ENCODE assay signal across 8 cellular contexts in genomic region chr2:96763511-96764252, GRCh38. TPM values are rescaled to one million over a fixed set of nuclear protein-coding genes. Genes with fewer than 3 reads are reported as not detected.
DNase-seq lines count a peak whose midpoint lies in the region; ATAC-seq and TF ChIP-seq lines count a peak whose summit lies in the region.

No MANE protein-coding gene starts in this region.

- peak overlapping the region in 2 of 6 donors; percentile 61 to 84 for H3K27ac Mint-ChIP-seq in naive B cell

- no peak for ATAC-seq in naive B cell (ENCODE audit: low read depth in 2 of 2)
- ATAC-seq in HG03354 (IDR thresholded peaks at IDR 0.05; ENCODE audit: poor library complexity, severe bottlenecking, unreplicated experiment) = no peak
- no peak for ATAC-seq in GM21367 (IDR thresholded peaks at IDR 0.05; ENCODE audit: unreplicated experiment)
- ATAC-seq in HG02610 (IDR thresholded peaks at IDR 0.05; ENCODE audit: unreplicated experiment) = no peak

- no peaks in the 10 kb centered on the region for H3K9me3 Mint-ChIP-seq in naive B cell

- peaks cover 27% of the 10 kb centered on the region for H3K4me1 ChIP-seq in ectodermal cell (ENCODE audit: control insufficient read depth, insufficient read depth, low read length)

- peak overlapping the region; percentile 57 for H3K27ac ChIP-seq in ectodermal cell (ENCODE audit: insufficient read depth, low read depth, low read length, poor library complexity, severe bottlenecking)

- TF ChIP-seq CTCF in AG09319 (IDR thresholded peaks at IDR 0.05; ENCODE audit: low read depth, low read length) (peak; percentile 43), GM12864 (IDR thresholded peaks at IDR 0.05; ENCODE audit: low read depth, low read length, missing control alignments) (peak; percentile 79)

- peak overlapping the region; percentile 79 to 94 (median 92) for H3K4me3 Mint-ChIP-seq in naive B cell

- H3K36me3 ChIP-seq in ectodermal cell (ENCODE audit: control insufficient read depth, insufficient read depth, low read length) = no peaks in the 10 kb centered on the region

- H3K4me1 Mint-ChIP-seq in naive B cell = peaks cover 68 to 87% (median 71%) of the 10 kb centered on the region in 3 donors

- peak overlapping the region; percentile 67 for H3K4me3 ChIP-seq in GM12864 (ENCODE audit: low read depth, low read length)
- H3K4me3 ChIP-seq in ectodermal cell (ENCODE audit: insufficient read depth, low read depth, low read length) = peak overlapping the region; percentile 60

- H3K36me3 Mint-ChIP-seq in naive B cell = no peaks in the 10 kb centered on the region

- 27 to 28% methylated on average over 7 of the region's 7 CpGs for WGBS in ectodermal cell, 2 experiments

- no peaks in the 10 kb centered on the region for H3K9me3 ChIP-seq in ectodermal cell (ENCODE audit: control insufficient read depth, low read length)

- no peaks in the 10 kb centered on the region for H3K27me3 ChIP-seq in ectodermal cell (ENCODE audit: control insufficient read depth, insufficient read depth, low read length, poor library complexity, severe bottlenecking)

- DNase-seq in AG09319 (ENCODE audit: extremely low read depth, low read depth) (no peak), GM12864 (ENCODE audit: low read depth) (no peak), RPMI8226 (peak; percentile 50), naive B cell (peak; percentile 11)

- no peaks in the 10 kb centered on the region for H3K27me3 Mint-ChIP-seq in naive B cell

RNA-seq across cellular contexts. Expression of gene CNNM4, which starts 3.0 kb away (rescaled TPM):
- polyA plus RNA-seq in ectodermal cell (2013, experiment 1 of 4) = 23.3 TPM
- polyA plus RNA-seq in ectodermal cell (2013, experiment 2 of 4) = 25.5 TPM
- 19.2 TPM for polyA plus RNA-seq in ectodermal cell (2013, experiment 3 of 4)
- 20.1 TPM for polyA plus RNA-seq in ectodermal cell (2013, experiment 4 of 4)
- 1 to 10 TPM in 5 of 6 donors, not detected in 1; 3.3 to 9.4 (median 6.3) TPM for polyA plus RNA-seq in naive B cell (ENCODE audit: low read depth in 6 of 6)

RNA-seq across cellular contexts. Expression of gene LMAN2L, which starts 23.8 kb away (rescaled TPM):
- 38.7 TPM for polyA plus RNA-seq in ectodermal cell (2013, experiment 1 of 4)
- 45.6 TPM for polyA plus RNA-seq in ectodermal cell (2013, experiment 2 of 4)
- polyA plus RNA-seq in ectodermal cell (2013, experiment 3 of 4) = 30.2 TPM
- 37.2 TPM for polyA plus RNA-seq in ectodermal cell (2013, experiment 4 of 4)
- 10 to 100 TPM in 5 of 6 donors, 1 to 10 TPM in 1; 9.3 to 18.9 (median 16.8) TPM for polyA plus RNA-seq in naive B cell (ENCODE audit: low read depth in 6 of 6)

RNA-seq across cellular contexts. Expression of gene CNNM3, which starts 52.4 kb away (rescaled TPM):
- polyA plus RNA-seq in ectodermal cell (2013, experiment 1 of 4) = 27.0 TPM
- polyA plus RNA-seq in ectodermal cell (2013, experiment 2 of 4) = 26.9 TPM
- 19.5 TPM for polyA plus RNA-seq in ectodermal cell (2013, experiment 3 of 4)
- 20.1 TPM for polyA plus RNA-seq in ectodermal cell (2013, experiment 4 of 4)
- 10 to 100 TPM in 1 of 6 donors, 1 to 10 TPM in 5; 4.3 to 16.3 (median 6.1) TPM for polyA plus RNA-seq in naive B cell (ENCODE audit: low read depth in 6 of 6)

Comparison
In these comparisons a context has a peak if more than half of its experiments do, and no peak if none do; other contexts are left out.
1. DNase-seq: peak in RPMI8226 (single experiment) and naive B cell (single experiment); none in AG09319 (single experiment) and GM12864 (single experiment).